Comparison of ENCODE assay signal across 9 cellular contexts in genomic region chr12:121786441-121786825, GRCh38. TPM values are rescaled to one million over a fixed set of nuclear protein-coding genes. Genes with fewer than 3 reads are reported as not detected.
DNase-seq lines count a peak whose midpoint lies in the region; ATAC-seq, FAIRE-seq and TF ChIP-seq lines count a peak whose summit lies in the region.
"Had no signal": no experiment of that assay in that cellular context is flagged by ENCODE, and none has a peak within 500 bp of the region (broad histone marks: within the 10 kb centered on the region; RNA-seq: fewer than 3 reads in every experiment).

No MANE protein-coding gene starts in this region.

- no peaks in the 10 kb centered on the region for H3K9me3 Mint-ChIP-seq in T-cell

- CTCF ChIA-PET in T-cell (lab: Charles Lee), result interaction anchor here (0.5 to 1.2 kb wide), 2 partner anchors 9 to 338 kb away, joined by 3 to 6 read pairs; no protein-coding TSS in a partner anchor

- H3K27me3 ChIP-seq in psoas muscle (ENCODE audit: insufficient read depth in 3 of 3, low read length in 2 of 3), result no peaks in the 10 kb centered on the region

- H3K36me3 Mint-ChIP-seq in T-cell, result peaks cover 17% of the 10 kb centered on the region

- no peaks in the 10 kb centered on the region for H3K9me3 ChIP-seq in psoas muscle

- H3K4me1 Mint-ChIP-seq in T-cell, result peaks cover 88 to 97% (median 94%) of the 10 kb centered on the region in 3 donors

- no peak for TF ChIP-seq CTCF in psoas muscle (IDR thresholded peaks at IDR 0.05)

- peak overlapping the region; percentile 100 for H3K27ac Mint-ChIP-seq in T-cell

- H3K27ac ChIP-seq in psoas muscle, result peak overlapping the region; percentile 55

- intact Hi-C loops in psoas muscle (cut with DNase I), result no loop called here

- no peaks in the 10 kb centered on the region for H3K36me3 ChIP-seq in psoas muscle (ENCODE audit: insufficient read depth in 1 of 2, low read depth in 1 of 2)

- peaks cover 25% of the 10 kb centered on the region for H3K4me1 ChIP-seq in psoas muscle

- DNase-seq in H54 (ENCODE audit: insufficient read length, low spot score), result no peak
- peak in 17 of 34 experiments; percentile 37 to 65 (median 55) for DNase-seq in T-cell
- DNase-seq in effector CD8-positive, alpha-beta T cell (lab: John Stamatoyannopoulos, UW), result peak; percentile 12
- DNase-seq in psoas muscle, result peak; percentile 80 to 82
- no peak for DNase-seq in NK-92 treated with Interleukin-12 subunit alpha and Interleukin-12 subunit beta, amount 100 ng/mL, for 24 hours (lab: John Stamatoyannopoulos, UW)
- DNase-seq in NOMO-1 treated with dmso at 0.1 percent for 144 hours (lab: John Stamatoyannopoulos, UW; ENCODE audit: unreplicated experiment), result no peak
- no peak for DNase-seq in GM12891 (ENCODE audit: insufficient read length, low spot score)
- DNase-seq: left cardiac atrium had no signal

- TF ChIP-seq POLR2A in H54 (IDR thresholded peaks at IDR 0.05; ENCODE audit: low read depth, low read length) (no peak), GM12891 (IDR thresholded peaks at IDR 0.05; ENCODE audit: low read depth, low read length) (no peak)

- peak overlapping the region; percentile 73 to 94 (median 77) for H3K4me3 Mint-ChIP-seq in T-cell

- H3K4me3 ChIP-seq in psoas muscle, result no peak overlapping the region

- WGBS in psoas muscle, 3 donors, result 37 to 63% (median 42%) methylated on average over 6 of the region's 6 CpGs

- ATAC-seq in T-cell (replicated peaks in 1 of 4) (no peak), psoas muscle (peak; percentile 67 to 80 (median 75)), HG03378 (IDR thresholded peaks at IDR 0.05; ENCODE audit: unreplicated experiment) (no peak)

- peak; percentile 90 for FAIRE-seq in H54 (lab: Jason Lieb, UNC)
- FAIRE-seq in GM12891 (lab: Jason Lieb, UNC), result no peak

- POLR2A ChIA-PET in T-cell (lab: Charles Lee), result interaction anchor here (0.6 kb wide), 2 partner anchors 11 to 481 kb away, joined by 3 to 5 read pairs; no protein-coding TSS in a partner anchor

- H3K27me3 Mint-ChIP-seq in T-cell, result no peaks in the 10 kb centered on the region

TF ChIP-seq in GM12891, 5 proteins besides CTCF, POLR2A, EP300 and RAD21:
- TF ChIP-seq SPI1 (IDR thresholded peaks at IDR 0.05; ENCODE audit: low read depth, low read length) (no peak), TAF1 (IDR thresholded peaks at IDR 0.05; ENCODE audit: low read depth, low read length) (no peak), POLR2AphosphoS5 (IDR thresholded peaks at IDR 0.05; ENCODE audit: low read depth, low read length) (no peak), PAX5 (IDR thresholded peaks at IDR 0.05; ENCODE audit: insufficient read depth, low read length, severe bottlenecking) (no peak), POU2F2 (IDR thresholded peaks at IDR 0.05; ENCODE audit: low read depth, low read length) (no peak)

RNA-seq across cellular contexts. Expression of gene RHOF, which starts 7.1 kb away (rescaled TPM):
- total RNA-seq in T-cell (100 to 1,000 TPM; 137 to 158 (median 145) TPM), psoas muscle (1 to 10 TPM; 3.3 to 4.8 (median 3.9) TPM)
- 1 to 10 TPM; 1.4 to 4.3 (median 1.6) TPM for polyA plus RNA-seq in psoas muscle
- polyA plus RNA-seq in GM12891 (2012; ENCODE audit: low read depth, missing spikeins), result 34.6 TPM

RNA-seq across cellular contexts. Expression of gene SETD1B, which starts 17.4 kb away (rescaled TPM):
- total RNA-seq in T-cell, result 100 to 1,000 TPM in 1 of 5 donors, 10 to 100 TPM in 4; 87.7 to 106 (median 96.0) TPM
- 10 to 100 TPM in 3 of 4 donors, 1 to 10 TPM in 1; 9.2 to 13.0 (median 11.8) TPM for total RNA-seq in psoas muscle
- polyA plus RNA-seq in psoas muscle, result 1 to 10 TPM; 2.8 to 7.5 (median 3.0) TPM
- 3.1 TPM for polyA plus RNA-seq in GM12891 (2012; ENCODE audit: low read depth, missing spikeins)

Comparison
In these comparisons a context has a peak if more than half of its experiments do, and no peak if none do; other contexts are left out.
1. DNase-seq: peak in effector CD8-positive, alpha-beta T cell (single experiment) and psoas muscle (2 of 2); none in H54 (single experiment), NK-92 treated with Interleukin-12 subunit alpha and Interleukin-12 subunit beta, amount 100 ng/mL, for 24 hours (single experiment), NOMO-1 treated with dmso at 0.1 percent for 144 hours (single experiment) and GM12891 (single experiment).
2. ATAC-seq: peak in psoas muscle (4 of 4); none in T-cell (0 of 4) and HG03378 (single experiment).
3. RNA of gene RHOF, which starts 7.1 kb away (total RNA-seq): 137 to 158 TPM in T-cell; 3.3 to 4.8 TPM in psoas muscle; every median in the first group is over 10 times any median in the second.
4. RNA of gene SETD1B, which starts 17.4 kb away (total RNA-seq): 87.7 to 106 TPM in T-cell; 9.2 to 13.0 TPM in psoas muscle; every median in the first group is over 4 times any median in the second.